21 cellular contexts compared by ENCODE assay signal in the genomic region with DNA sequence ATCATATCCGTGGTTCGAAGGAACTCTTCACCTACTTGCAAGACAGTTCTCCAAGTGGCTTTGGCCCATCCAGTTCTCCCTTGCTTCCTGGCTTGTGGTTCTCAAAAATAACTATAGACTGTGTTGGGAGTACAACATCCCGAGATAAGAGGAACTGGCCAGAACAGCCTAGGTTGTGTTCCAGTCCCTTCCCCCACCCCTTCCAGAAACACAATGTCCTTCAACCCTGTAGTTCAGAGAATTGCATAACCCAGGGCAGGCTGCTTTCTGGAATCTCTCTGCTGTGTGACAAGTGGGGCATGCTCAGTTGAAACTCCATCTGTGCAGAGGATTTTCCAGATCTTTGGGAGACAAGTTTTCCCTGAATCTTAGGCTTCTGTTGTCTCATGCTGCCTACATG.
"Had no signal": no experiment of that assay in that cellular context is flagged by ENCODE, and none has a peak within 500 bp of the region (broad histone marks: within the 10 kb centered on the region; RNA-seq: fewer than 3 reads in every experiment).

No MANE protein-coding gene starts in this region.

- DNase-seq: activated CD4-positive, alpha-beta T cell treated with anti-CD3 and anti-CD28 coated beads, Interleukin-2, amount 10 ng/mL, durations not matched to agents 24 days and 14 days; activated CD8-positive, alpha-beta T cell treated with anti-CD3 and anti-CD28 coated beads for 36 hours; activated naive CD4-positive, alpha-beta T cell treated with Interleukin-2 at 50 U/mL for 16 hours; activated naive CD8-positive, alpha-beta T cell treated with anti-CD3 and anti-CD28 coated beads, Interleukin-2, amount 10 ng/mL, durations not matched to agents 7 days and 5 days; activated T-cell treated with anti-CD3 and anti-CD28 coated beads, Interleukin-2, amount 50 U/mL, for 24 hours; cortex of kidney; effector CD4-positive, alpha-beta T cell; heart left ventricle; immature natural killer cell; natural killer cell; sigmoid colon; stimulated activated naive CD4-positive, alpha-beta T cell treated with Interleukin-2 at 50 U/mL for 16 hours; T-cell; T-helper 9 cell; trophoblast cell had no signal

- H3K27me3 Mint-ChIP-seq: activated CD4-positive, alpha-beta T cell treated with anti-CD3 and anti-CD28 coated beads, Interleukin-2, amount 10 ng/mL, durations not matched to agents 24 days and 14 days; activated CD8-positive, alpha-beta T cell treated with anti-CD3 and anti-CD28 coated beads for 36 hours; activated naive CD8-positive, alpha-beta T cell treated with anti-CD3 and anti-CD28 coated beads, Interleukin-2, amount 10 ng/mL, durations not matched to agents 7 days and 5 days; activated T-cell treated with anti-CD3 and anti-CD28 coated beads, Interleukin-2, amount 50 U/mL, for 24 hours; memory B cell; T-cell had no signal

- H3K36me3 Mint-ChIP-seq: activated naive CD8-positive, alpha-beta T cell treated with anti-CD3 and anti-CD28 coated beads, Interleukin-2, amount 10 ng/mL, durations not matched to agents 7 days and 5 days; memory B cell; T-cell had no signal

- H3K27ac Mint-ChIP-seq: activated CD4-positive, alpha-beta T cell treated with anti-CD3 and anti-CD28 coated beads, Interleukin-2, amount 10 ng/mL, durations not matched to agents 24 days and 14 days; activated CD8-positive, alpha-beta T cell treated with anti-CD3 and anti-CD28 coated beads for 36 hours; activated naive CD8-positive, alpha-beta T cell treated with anti-CD3 and anti-CD28 coated beads, Interleukin-2, amount 10 ng/mL, durations not matched to agents 7 days and 5 days; activated T-cell treated with anti-CD3 and anti-CD28 coated beads, Interleukin-2, amount 50 U/mL, for 24 hours; activated T-helper 2 cell treated with anti-CD3 and anti-CD28 coated beads, Interferon-gamma antibody, Interleukin-2, Interleukin-4, amounts not matched to agents 10 μg/mL and 5 μg/mL and 100 μg/mL, durations not matched to agents 14 hours and 24 hours and 36 hours; immature natural killer cell; memory B cell; natural killer cell; T-cell had no signal

- H3K27ac ChIP-seq: ascending aorta, gastroesophageal sphincter, heart left ventricle, neutrophil, parathyroid adenoma, sigmoid colon had no signal

- H3K27me3 ChIP-seq: ascending aorta, gastroesophageal sphincter, heart left ventricle, neutrophil, sigmoid colon had no signal

- H3K4me1 ChIP-seq: ascending aorta, gastroesophageal sphincter, heart left ventricle, parathyroid adenoma, sigmoid colon had no signal

- H3K4me1 Mint-ChIP-seq: activated CD4-positive, alpha-beta T cell treated with anti-CD3 and anti-CD28 coated beads, Interleukin-2, amount 10 ng/mL, durations not matched to agents 24 days and 14 days; activated naive CD8-positive, alpha-beta T cell treated with anti-CD3 and anti-CD28 coated beads, Interleukin-2, amount 10 ng/mL, durations not matched to agents 7 days and 5 days; immature natural killer cell; memory B cell; natural killer cell; T-cell had no signal

- H3K79me2 ChIP-seq: parathyroid adenoma had no signal

- H3K9me3 Mint-ChIP-seq: activated CD4-positive, alpha-beta T cell treated with anti-CD3 and anti-CD28 coated beads, Interleukin-2, amount 10 ng/mL, durations not matched to agents 24 days and 14 days; activated CD8-positive, alpha-beta T cell treated with anti-CD3 and anti-CD28 coated beads for 36 hours; activated naive CD8-positive, alpha-beta T cell treated with anti-CD3 and anti-CD28 coated beads, Interleukin-2, amount 10 ng/mL, durations not matched to agents 7 days and 5 days had no signal

- H3K4me3 Mint-ChIP-seq: activated CD4-positive, alpha-beta T cell treated with anti-CD3 and anti-CD28 coated beads, Interleukin-2, amount 10 ng/mL, durations not matched to agents 24 days and 14 days; activated CD8-positive, alpha-beta T cell treated with anti-CD3 and anti-CD28 coated beads for 36 hours; activated naive CD8-positive, alpha-beta T cell treated with anti-CD3 and anti-CD28 coated beads, Interleukin-2, amount 10 ng/mL, durations not matched to agents 7 days and 5 days; activated T-cell treated with anti-CD3 and anti-CD28 coated beads, Interleukin-2, amount 50 U/mL, for 24 hours; immature natural killer cell; memory B cell; natural killer cell; T-cell had no signal

- H3K9me3 ChIP-seq: ascending aorta, gastroesophageal sphincter, neutrophil, sigmoid colon had no signal

- H3K4me3 ChIP-seq: ascending aorta, gastroesophageal sphincter, heart left ventricle, sigmoid colon had no signal

- ATAC-seq: activated CD8-positive, alpha-beta T cell treated with anti-CD3 and anti-CD28 coated beads for 36 hours; gastroesophageal sphincter; natural killer cell; T-cell had no signal

- H2AFZ ChIP-seq: parathyroid adenoma had no signal

- H3K9ac ChIP-seq: parathyroid adenoma had no signal

- H3K36me3 ChIP-seq: ascending aorta, gastroesophageal sphincter, heart left ventricle, neutrophil, sigmoid colon had no signal
